ENCODE assay signal across 1 cellular context in the genomic region with DNA sequence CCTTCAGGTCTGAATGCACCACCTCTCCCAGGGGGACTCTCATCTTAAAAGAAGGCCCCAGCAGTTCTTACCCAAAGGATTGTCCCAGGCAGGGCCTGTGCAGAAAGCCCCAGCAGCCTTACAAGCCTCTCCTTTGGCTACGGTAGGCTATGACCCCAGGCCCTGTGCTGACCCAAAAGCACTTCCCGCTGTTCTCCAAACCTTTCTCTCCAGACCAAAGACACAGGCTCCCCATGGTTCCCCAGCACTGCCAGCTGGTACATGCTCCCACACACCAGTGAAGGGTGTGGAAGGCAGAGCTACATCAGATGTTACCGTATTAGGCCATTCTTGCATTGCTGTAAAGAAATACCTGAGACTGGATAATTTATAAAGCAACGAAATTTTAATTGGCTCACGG.
TF ChIP-seq lines count a peak whose summit lies in the region.

No MANE protein-coding gene starts in this region.

TF ChIP-seq in GM23338, 12 proteins besides CTCF, POLR2A, EP300 and RAD21 (continued from another document):
- TF ChIP-seq, protein P1, sequence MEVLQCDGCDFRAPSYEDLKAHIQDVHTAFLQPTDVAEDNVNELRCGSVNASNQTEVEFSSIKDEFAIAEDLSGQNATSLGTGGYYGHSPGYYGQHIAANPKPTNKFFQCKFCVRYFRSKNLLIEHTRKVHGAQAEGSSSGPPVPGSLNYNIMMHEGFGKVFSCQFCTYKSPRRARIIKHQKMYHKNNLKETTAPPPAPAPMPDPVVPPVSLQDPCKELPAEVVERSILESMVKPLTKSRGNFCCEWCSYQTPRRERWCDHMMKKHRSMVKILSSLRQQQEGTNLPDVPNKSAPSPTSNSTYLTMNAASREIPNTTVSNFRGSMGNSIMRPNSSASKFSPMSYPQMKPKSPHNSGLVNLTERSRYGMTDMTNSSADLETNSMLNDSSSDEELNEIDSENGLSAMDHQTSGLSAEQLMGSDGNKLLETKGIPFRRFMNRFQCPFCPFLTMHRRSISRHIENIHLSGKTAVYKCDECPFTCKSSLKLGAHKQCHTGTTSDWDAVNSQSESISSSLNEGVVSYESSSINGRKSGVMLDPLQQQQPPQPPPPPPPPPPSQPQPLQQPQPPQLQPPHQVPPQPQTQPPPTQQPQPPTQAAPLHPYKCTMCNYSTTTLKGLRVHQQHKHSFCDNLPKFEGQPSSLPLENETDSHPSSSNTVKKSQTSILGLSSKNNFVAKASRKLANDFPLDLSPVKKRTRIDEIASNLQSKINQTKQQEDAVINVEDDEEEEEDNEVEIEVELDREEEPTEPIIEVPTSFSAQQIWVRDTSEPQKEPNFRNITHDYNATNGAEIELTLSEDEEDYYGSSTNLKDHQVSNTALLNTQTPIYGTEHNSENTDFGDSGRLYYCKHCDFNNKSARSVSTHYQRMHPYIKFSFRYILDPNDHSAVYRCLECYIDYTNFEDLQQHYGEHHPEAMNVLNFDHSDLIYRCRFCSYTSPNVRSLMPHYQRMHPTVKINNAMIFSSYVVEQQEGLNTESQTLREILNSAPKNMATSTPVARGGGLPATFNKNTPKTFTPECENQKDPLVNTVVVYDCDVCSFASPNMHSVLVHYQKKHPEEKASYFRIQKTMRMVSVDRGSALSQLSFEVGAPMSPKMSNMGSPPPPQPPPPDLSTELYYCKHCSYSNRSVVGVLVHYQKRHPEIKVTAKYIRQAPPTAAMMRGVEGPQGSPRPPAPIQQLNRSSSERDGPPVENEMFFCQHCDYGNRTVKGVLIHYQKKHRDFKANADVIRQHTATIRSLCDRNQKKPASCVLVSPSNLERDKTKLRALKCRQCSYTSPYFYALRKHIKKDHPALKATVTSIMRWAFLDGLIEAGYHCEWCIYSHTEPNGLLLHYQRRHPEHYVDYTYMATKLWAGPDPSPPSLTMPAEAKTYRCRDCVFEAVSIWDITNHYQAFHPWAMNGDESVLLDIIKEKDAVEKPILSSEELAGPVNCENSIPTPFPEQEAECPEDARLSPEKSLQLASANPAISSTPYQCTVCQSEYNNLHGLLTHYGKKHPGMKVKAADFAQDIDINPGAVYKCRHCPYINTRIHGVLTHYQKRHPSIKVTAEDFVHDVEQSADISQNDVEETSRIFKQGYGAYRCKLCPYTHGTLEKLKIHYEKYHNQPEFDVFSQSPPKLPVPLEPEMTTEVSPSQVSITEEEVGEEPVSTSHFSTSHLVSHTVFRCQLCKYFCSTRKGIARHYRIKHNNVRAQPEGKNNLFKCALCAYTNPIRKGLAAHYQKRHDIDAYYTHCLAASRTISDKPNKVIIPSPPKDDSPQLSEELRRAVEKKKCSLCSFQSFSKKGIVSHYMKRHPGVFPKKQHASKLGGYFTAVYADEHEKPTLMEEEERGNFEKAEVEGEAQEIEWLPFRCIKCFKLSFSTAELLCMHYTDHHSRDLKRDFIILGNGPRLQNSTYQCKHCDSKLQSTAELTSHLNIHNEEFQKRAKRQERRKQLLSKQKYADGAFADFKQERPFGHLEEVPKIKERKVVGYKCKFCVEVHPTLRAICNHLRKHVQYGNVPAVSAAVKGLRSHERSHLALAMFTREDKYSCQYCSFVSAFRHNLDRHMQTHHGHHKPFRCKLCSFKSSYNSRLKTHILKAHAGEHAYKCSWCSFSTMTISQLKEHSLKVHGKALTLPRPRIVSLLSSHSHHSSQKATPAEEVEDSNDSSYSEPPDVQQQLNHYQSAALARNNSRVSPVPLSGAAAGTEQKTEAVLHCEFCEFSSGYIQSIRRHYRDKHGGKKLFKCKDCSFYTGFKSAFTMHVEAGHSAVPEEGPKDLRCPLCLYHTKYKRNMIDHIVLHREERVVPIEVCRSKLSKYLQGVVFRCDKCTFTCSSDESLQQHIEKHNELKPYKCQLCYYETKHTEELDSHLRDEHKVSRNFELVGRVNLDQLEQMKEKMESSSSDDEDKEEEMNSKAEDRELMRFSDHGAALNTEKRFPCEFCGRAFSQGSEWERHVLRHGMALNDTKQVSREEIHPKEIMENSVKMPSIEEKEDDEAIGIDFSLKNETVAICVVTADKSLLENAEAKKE (CRISPR knock-in tag; IDR thresholded peaks at IDR 0.05) = no peak
- TF ChIP-seq JUNB (IDR thresholded peaks at IDR 0.05; ENCODE audit: unreplicated experiment) (no peak), EZH2 (IDR thresholded peaks at IDR 0.05; ENCODE audit: low read depth, unreplicated experiment) (no peak), NANOG (IDR thresholded peaks at IDR 0.05; ENCODE audit: borderline replicate concordance) (no peak), POLR2AphosphoS5 (IDR thresholded peaks at IDR 0.05; ENCODE audit: low read depth) (no peak)
- TF ChIP-seq, protein P2, sequence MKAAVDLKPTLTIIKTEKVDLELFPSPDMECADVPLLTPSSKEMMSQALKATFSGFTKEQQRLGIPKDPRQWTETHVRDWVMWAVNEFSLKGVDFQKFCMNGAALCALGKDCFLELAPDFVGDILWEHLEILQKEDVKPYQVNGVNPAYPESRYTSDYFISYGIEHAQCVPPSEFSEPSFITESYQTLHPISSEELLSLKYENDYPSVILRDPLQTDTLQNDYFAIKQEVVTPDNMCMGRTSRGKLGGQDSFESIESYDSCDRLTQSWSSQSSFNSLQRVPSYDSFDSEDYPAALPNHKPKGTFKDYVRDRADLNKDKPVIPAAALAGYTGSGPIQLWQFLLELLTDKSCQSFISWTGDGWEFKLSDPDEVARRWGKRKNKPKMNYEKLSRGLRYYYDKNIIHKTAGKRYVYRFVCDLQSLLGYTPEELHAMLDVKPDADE (IDR thresholded peaks at IDR 0.05) = no peak
- TF ChIP-seq, protein P3, sequence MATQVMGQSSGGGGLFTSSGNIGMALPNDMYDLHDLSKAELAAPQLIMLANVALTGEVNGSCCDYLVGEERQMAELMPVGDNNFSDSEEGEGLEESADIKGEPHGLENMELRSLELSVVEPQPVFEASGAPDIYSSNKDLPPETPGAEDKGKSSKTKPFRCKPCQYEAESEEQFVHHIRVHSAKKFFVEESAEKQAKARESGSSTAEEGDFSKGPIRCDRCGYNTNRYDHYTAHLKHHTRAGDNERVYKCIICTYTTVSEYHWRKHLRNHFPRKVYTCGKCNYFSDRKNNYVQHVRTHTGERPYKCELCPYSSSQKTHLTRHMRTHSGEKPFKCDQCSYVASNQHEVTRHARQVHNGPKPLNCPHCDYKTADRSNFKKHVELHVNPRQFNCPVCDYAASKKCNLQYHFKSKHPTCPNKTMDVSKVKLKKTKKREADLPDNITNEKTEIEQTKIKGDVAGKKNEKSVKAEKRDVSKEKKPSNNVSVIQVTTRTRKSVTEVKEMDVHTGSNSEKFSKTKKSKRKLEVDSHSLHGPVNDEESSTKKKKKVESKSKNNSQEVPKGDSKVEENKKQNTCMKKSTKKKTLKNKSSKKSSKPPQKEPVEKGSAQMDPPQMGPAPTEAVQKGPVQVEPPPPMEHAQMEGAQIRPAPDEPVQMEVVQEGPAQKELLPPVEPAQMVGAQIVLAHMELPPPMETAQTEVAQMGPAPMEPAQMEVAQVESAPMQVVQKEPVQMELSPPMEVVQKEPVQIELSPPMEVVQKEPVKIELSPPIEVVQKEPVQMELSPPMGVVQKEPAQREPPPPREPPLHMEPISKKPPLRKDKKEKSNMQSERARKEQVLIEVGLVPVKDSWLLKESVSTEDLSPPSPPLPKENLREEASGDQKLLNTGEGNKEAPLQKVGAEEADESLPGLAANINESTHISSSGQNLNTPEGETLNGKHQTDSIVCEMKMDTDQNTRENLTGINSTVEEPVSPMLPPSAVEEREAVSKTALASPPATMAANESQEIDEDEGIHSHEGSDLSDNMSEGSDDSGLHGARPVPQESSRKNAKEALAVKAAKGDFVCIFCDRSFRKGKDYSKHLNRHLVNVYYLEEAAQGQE (IDR thresholded peaks at IDR 0.05; ENCODE audit: unreplicated experiment) = no peak
